28 cellular contexts compared by ENCODE assay signal in the genomic region with DNA sequence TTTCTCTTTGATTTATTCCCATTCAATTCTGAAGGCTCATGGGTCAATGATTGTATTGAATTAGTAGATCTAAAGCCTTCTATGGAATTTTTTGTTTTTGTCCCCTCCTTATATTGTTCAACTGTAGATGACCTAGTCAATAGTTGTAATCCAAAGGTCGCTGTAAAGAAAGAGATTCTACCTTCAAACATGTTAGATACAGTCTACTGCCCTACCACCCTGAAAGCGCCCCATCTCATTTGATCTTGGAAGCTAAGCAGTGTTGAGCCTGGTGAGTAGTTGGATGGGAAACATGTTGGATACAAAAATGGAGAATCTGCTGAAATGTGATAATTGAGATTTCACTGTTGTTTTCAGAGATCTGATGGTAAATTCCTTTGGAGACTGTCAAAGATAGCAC.
"Had no signal": no experiment of that assay in that cellular context is flagged by ENCODE, and none has a peak within 500 bp of the region (broad histone marks: within the 10 kb centered on the region; RNA-seq: fewer than 3 reads in every experiment).

No MANE protein-coding gene starts in this region.

- H3K4me3 Mint-ChIP-seq: naive thymus-derived CD8-positive, alpha-beta T cell; nephron; neural crest cell; stimulated activated naive B cell treated with anti-CD40 and anti-IgM and Interleukin-4, amounts not matched to agents 10 μg/mL and 1 μg/mL and 100 μg/mL, for 72 hours had no signal

- ATAC-seq: left lobe of liver; lower lobe of right lung; naive thymus-derived CD8-positive, alpha-beta T cell; pancreas; psoas muscle; stimulated activated naive B cell treated with anti-CD40 and anti-IgM and Interleukin-4, amounts not matched to agents 10 μg/mL and 1 μg/mL and 100 μg/mL, for 72 hours; stimulated activated naive CD8-positive, alpha-beta T cell treated with anti-CD3 and anti-CD28 coated beads, Interleukin-15, Interleukin-2, amounts not matched to agents 100 U/mL and 50 U/mL, for 24 hours; upper lobe of right lung had no signal

- H3K36me3 Mint-ChIP-seq: naive thymus-derived CD8-positive, alpha-beta T cell; stimulated activated naive B cell treated with anti-CD40 and anti-IgM and Interleukin-4, amounts not matched to agents 10 μg/mL and 1 μg/mL and 100 μg/mL, for 72 hours had no signal

- H3K27ac ChIP-seq: lower lobe of right lung, pancreas, psoas muscle, stomach, testis, thyroid gland, upper lobe of right lung had no signal

- H3K9me3 Mint-ChIP-seq: naive thymus-derived CD8-positive, alpha-beta T cell; neural crest cell; stimulated activated naive B cell treated with anti-CD40 and anti-IgM and Interleukin-4, amounts not matched to agents 10 μg/mL and 1 μg/mL and 100 μg/mL, for 72 hours had no signal

- DNase-seq: heart right ventricle; kidney glomerular epithelial cell; left cardiac atrium; lower lobe of right lung; mammary epithelial cell; mesenchymal stem cell; naive thymus-derived CD8-positive, alpha-beta T cell; nucleus accumbens; pancreas; posterior cingulate gyrus; psoas muscle; stimulated activated CD4-positive, alpha-beta T cell treated with anti-CD3 and anti-CD28 coated beads, Interleukin-12 subunit alpha, Interleukin-12 subunit beta, amount 100 ng/mL, for 4 hours; stimulated activated CD4-positive, alpha-beta T cell treated with anti-CD3 and anti-CD28 coated beads, Interleukin-15, amount 100 ng/mL, for 24 hours; stimulated activated CD4-positive, alpha-beta T cell treated with anti-CD3 and anti-CD28 coated beads, Interleukin-2, amount 100 ng/mL, for 24 hours; stimulated activated CD4-positive, alpha-beta T cell treated with anti-CD3 and anti-CD28 coated beads, Interleukin-4, amount 100 ng/mL, for 1 hour; stimulated activated naive B cell treated with anti-CD40 and anti-IgM and Interleukin-4, amounts not matched to agents 10 μg/mL and 1 μg/mL and 100 μg/mL, for 72 hours; stimulated activated naive CD8-positive, alpha-beta T cell treated with anti-CD3 and anti-CD28 coated beads, Interleukin-15, Interleukin-2, amounts not matched to agents 100 U/mL and 50 U/mL, for 24 hours; stomach; testis; thyroid gland; upper lobe of right lung had no signal

- H3K4me3 ChIP-seq: heart right ventricle, hepatocyte, lower lobe of right lung, pancreas, psoas muscle, skin epidermis, stomach, testis, thyroid gland, upper lobe of right lung had no signal

- H3K27ac Mint-ChIP-seq: naive thymus-derived CD8-positive, alpha-beta T cell; stimulated activated naive B cell treated with anti-CD40 and anti-IgM and Interleukin-4, amounts not matched to agents 10 μg/mL and 1 μg/mL and 100 μg/mL, for 72 hours had no signal

- H3K36me3 ChIP-seq: heart right ventricle, lower lobe of right lung, pancreas, stomach, thyroid gland, upper lobe of right lung had no signal

- FAIRE-seq: keratinocyte, pancreas, urothelium cell line had no signal

- H3K9me3 ChIP-seq: heart right ventricle, lower lobe of right lung, pancreas, psoas muscle, stomach, testis, thyroid gland, upper lobe of right lung had no signal

- H3K4me1 ChIP-seq: lower lobe of right lung, psoas muscle, testis, thyroid gland, upper lobe of right lung had no signal

- H3K27me3 ChIP-seq: heart right ventricle, hepatocyte, pancreas, stomach, testis, thyroid gland, upper lobe of right lung had no signal

- H2AFZ ChIP-seq: hepatocyte had no signal

- H3K79me2 ChIP-seq: hepatocyte had no signal

- H3K4me1 Mint-ChIP-seq: naive thymus-derived CD8-positive, alpha-beta T cell; neural crest cell; stimulated activated naive B cell treated with anti-CD40 and anti-IgM and Interleukin-4, amounts not matched to agents 10 μg/mL and 1 μg/mL and 100 μg/mL, for 72 hours had no signal

- H3K4me2 ChIP-seq: hepatocyte had no signal
